8 cellular contexts compared by ENCODE assay signal in the genomic region with DNA sequence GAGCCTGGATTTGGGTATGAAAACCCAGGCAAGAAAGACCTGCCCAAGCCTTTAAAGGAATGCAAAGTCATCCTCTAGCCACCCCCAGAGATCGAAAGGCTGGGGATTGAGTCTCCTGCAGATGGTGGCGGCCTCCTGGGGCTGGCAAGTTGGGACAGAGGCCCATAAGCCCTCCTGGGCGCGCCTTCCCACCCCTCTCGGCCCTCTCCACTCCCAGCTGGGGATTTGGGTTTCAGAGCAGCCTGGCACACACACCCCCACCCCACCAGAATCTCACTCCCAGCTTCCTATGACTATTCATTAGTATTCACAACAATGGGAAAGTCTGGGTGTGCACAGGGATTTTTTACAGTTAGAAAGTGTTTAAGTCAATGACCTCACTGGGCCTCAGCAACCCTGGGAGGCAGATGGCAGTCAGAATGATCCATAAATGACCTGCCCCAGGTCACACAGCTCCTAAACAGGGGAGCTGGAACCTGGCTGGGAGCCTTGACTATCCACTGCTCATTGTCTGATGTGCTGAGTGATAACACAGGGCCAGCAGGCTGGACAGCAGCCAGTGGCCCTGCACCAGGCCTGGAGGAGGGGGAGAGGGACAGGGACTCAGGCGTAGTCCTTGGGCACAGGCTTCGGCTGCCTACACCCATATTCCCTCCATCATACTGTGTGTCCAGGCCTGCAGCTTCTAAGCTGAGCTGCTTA. TPM values are rescaled to one million over a fixed set of nuclear protein-coding genes. Genes with fewer than 3 reads are reported as not detected.
DNase-seq lines count a peak whose midpoint lies in the region; ATAC-seq, FAIRE-seq and TF ChIP-seq lines count a peak whose summit lies in the region.
"Had no signal": no experiment of that assay in that cellular context is flagged by ENCODE, and none has a peak within 500 bp of the region (broad histone marks: within the 10 kb centered on the region; RNA-seq: fewer than 3 reads in every experiment).

No MANE protein-coding gene starts in this region.

- TF ChIP-seq POLR2A in A549 (IDR thresholded peaks at IDR 0.05; ENCODE audit: low read length) (no peak), Peyer's patch (IDR thresholded peaks at IDR 0.05) (no peak)

- POLR2A ChIA-PET in A549 (lab: Yijun Ruan, JAX) = interaction anchor here (0.5 to 2.8 kb wide), 2 partner anchors 11 to 13 kb away, joined by 4 to 12 read pairs; no protein-coding TSS in a partner anchor

- H3K4me1 ChIP-seq in A549 (peaks cover 74% of the 10 kb centered on the region), Peyer's patch (peaks cover 36 to 83% (median 43%) of the 10 kb centered on the region in 4 donors)

- H3K36me3 ChIP-seq in Peyer's patch = no peaks in the 10 kb centered on the region

- 70% methylated on average over 7 of the region's 7 CpGs for WGBS in A549 (ENCODE audit: missing lambda C conversion rate)

- no peak for TF ChIP-seq RAD21 in A549 (conservative IDR thresholded peaks at IDR 0.05 in 1 of 2, IDR thresholded peaks at IDR 0.05 in 1 of 2)

- TF ChIP-seq CTCF in A549 (IDR thresholded peaks at IDR 0.05) (no peak), Peyer's patch (IDR thresholded peaks at IDR 0.05) (no peak)

- H3K4me2 ChIP-seq in A549 = peak overlapping the region; percentile 66

- DNase-seq in A549 (ENCODE audit: low read depth in 1 of 2, low spot score in 1 of 2) = no peak
- peak in 1 of 3 donors; percentile 53 for DNase-seq in Peyer's patch
- DNase-seq in hippocampal formation (lab: John Stamatoyannopoulos, UW) = peak; percentile 33 to 45
- no peak for DNase-seq in stimulated activated CD4-positive, alpha-beta T cell treated with anti-CD3 and anti-CD28 coated beads, Interleukin-15, amount 100 ng/mL, for 24 hours
- no peak for DNase-seq in stimulated activated CD8-positive, alpha-beta memory T cell treated with anti-CD3 and anti-CD28 coated beads, Interleukin-4, amount 100 ng/mL, for 48 hours
- DNase-seq: stimulated activated CD4-positive, alpha-beta T cell treated with anti-CD3 and anti-CD28 coated beads, Interleukin-1b, Interleukin-23, amount 100 ng/mL, for 48 hours had no signal

- ATAC-seq in A549 (peak in 1 of 2 experiments; percentile 1; a peak in 1 of 6 replicates), GM19324 (IDR thresholded peaks at IDR 0.05; ENCODE audit: low FRiP score, unreplicated experiment) (no peak)

- TF ChIP-seq EP300 in A549 (IDR thresholded peaks at IDR 0.05) = no peak

- H3K4me3 ChIP-seq in A549 = no peak overlapping the region
- peak overlapping the region in 2 of 4 donors; percentile 9 to 32 for H3K4me3 ChIP-seq in Peyer's patch

- CTCF ChIA-PET in A549 (lab: Yijun Ruan, JAX) = interaction anchor here (0.7 to 34.9 kb wide), 11 partner anchors 6 to 687 kb away, joined by 3 to 705 read pairs (median 10); a partner anchor contains a TSS

- FAIRE-seq in A549 (lab: Jason Lieb, UNC) = no peak

- no peaks in the 10 kb centered on the region for H3K27me3 ChIP-seq in Peyer's patch

- H3K9me3 ChIP-seq in A549 (no peaks in the 10 kb centered on the region), Peyer's patch (no peaks in the 10 kb centered on the region)

- peak overlapping the region; percentile 61 to 79 for H3K27ac ChIP-seq in A549
- H3K27ac ChIP-seq in Peyer's patch = peak overlapping the region; percentile 25 to 88 (median 55)

TF ChIP-seq in A549, 52 proteins besides CTCF, POLR2A, EP300 and RAD21:
- TF ChIP-seq, protein P1, sequence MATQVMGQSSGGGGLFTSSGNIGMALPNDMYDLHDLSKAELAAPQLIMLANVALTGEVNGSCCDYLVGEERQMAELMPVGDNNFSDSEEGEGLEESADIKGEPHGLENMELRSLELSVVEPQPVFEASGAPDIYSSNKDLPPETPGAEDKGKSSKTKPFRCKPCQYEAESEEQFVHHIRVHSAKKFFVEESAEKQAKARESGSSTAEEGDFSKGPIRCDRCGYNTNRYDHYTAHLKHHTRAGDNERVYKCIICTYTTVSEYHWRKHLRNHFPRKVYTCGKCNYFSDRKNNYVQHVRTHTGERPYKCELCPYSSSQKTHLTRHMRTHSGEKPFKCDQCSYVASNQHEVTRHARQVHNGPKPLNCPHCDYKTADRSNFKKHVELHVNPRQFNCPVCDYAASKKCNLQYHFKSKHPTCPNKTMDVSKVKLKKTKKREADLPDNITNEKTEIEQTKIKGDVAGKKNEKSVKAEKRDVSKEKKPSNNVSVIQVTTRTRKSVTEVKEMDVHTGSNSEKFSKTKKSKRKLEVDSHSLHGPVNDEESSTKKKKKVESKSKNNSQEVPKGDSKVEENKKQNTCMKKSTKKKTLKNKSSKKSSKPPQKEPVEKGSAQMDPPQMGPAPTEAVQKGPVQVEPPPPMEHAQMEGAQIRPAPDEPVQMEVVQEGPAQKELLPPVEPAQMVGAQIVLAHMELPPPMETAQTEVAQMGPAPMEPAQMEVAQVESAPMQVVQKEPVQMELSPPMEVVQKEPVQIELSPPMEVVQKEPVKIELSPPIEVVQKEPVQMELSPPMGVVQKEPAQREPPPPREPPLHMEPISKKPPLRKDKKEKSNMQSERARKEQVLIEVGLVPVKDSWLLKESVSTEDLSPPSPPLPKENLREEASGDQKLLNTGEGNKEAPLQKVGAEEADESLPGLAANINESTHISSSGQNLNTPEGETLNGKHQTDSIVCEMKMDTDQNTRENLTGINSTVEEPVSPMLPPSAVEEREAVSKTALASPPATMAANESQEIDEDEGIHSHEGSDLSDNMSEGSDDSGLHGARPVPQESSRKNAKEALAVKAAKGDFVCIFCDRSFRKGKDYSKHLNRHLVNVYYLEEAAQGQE (IDR thresholded peaks at IDR 0.05) = peak; percentile 35; the same call in 1 of the 2 replicates
- TF ChIP-seq PHF8 (IDR thresholded peaks at IDR 0.05; ENCODE audit: borderline replicate concordance, low read depth) = no peak

RNA-seq across cellular contexts. Expression of a gene that starts 12.1 kb away (rescaled TPM):
- 50.2 and 51.5 TPM in 2 replicates for polyA plus RNA-seq in A549 (2011; rRNA removed)
- polyA plus RNA-seq in A549 (2012; cell fraction: cytosol; rRNA removed) = 42.4 and 49.5 TPM in 2 replicates
- polyA plus RNA-seq in A549 (2012; cell fraction: nucleus; rRNA removed) = 39.5 and 41.7 TPM in 2 replicates
- 34.2 to 41.5 TPM (median 40.8 TPM) in 3 replicates for polyA plus RNA-seq in A549 (2017; fragmentation: RNase III; extraction: RNeasy Plus Mini Kit Qiagen cat#74134 plus additional on column Dnase treatment)
- 48.8 and 51.2 TPM in 2 replicates for polyA minus RNA-seq in A549 (2011; rRNA and poly(A)+ RNA removed)
- 100 to 1,000 TPM; 121 to 600 (median 488) TPM for total RNA-seq in Peyer's patch

RNA-seq across cellular contexts. Expression of a gene that starts 15.6 kb away (rescaled TPM):
- polyA plus RNA-seq in A549 (2011; rRNA removed) (42.9 and 43.4 TPM in 2 replicates), A549 (2017; fragmentation: RNase III; extraction: RNeasy Plus Mini Kit Qiagen cat#74134 plus additional on column Dnase treatment) (63.7 to 74.3 TPM (median 71.4 TPM) in 3 replicates)
- 46.5 and 51.1 TPM in 2 replicates for polyA plus RNA-seq in A549 (2012; cell fraction: cytosol; rRNA removed)
- 195 and 238 TPM in 2 replicates for polyA plus RNA-seq in A549 (2012; cell fraction: nucleus; rRNA removed)
- 48.7 and 56.5 TPM in 2 replicates for polyA minus RNA-seq in A549 (2011; rRNA and poly(A)+ RNA removed)
- 10 to 100 TPM; 23.1 to 85.0 (median 37.4) TPM for total RNA-seq in Peyer's patch

RNA-seq across cellular contexts. Expression of a gene that starts 23.5 kb away (rescaled TPM):
- polyA plus RNA-seq in A549 (2011; rRNA removed) = 15.8 and 18.7 TPM in 2 replicates
- polyA plus RNA-seq in A549 (2012; cell fraction: cytosol; rRNA removed) = 1.4 and 2.0 TPM in 2 replicates
- polyA plus RNA-seq in A549 (2012; cell fraction: nucleus; rRNA removed) = 2.5 and 2.9 TPM in 2 replicates
- 1.1 to 2.8 TPM (median 2.4 TPM) in 3 replicates for polyA plus RNA-seq in A549 (2017; fragmentation: RNase III; extraction: RNeasy Plus Mini Kit Qiagen cat#74134 plus additional on column Dnase treatment)
- 11.6 and 11.7 TPM in 2 replicates for polyA minus RNA-seq in A549 (2011; rRNA and poly(A)+ RNA removed)
- 10 to 100 TPM in 1 of 4 donors, 1 to 10 TPM in 3; 1.1 to 35.5 (median 4.4) TPM for total RNA-seq in Peyer's patch

RNA-seq across cellular contexts. Expression of a gene that starts 47.8 kb away (rescaled TPM):
- not detected in 2 replicates for polyA plus RNA-seq in A549 (2011; rRNA removed)
- not detected in 2 replicates for polyA plus RNA-seq in A549 (2012; cell fraction: cytosol; rRNA removed)
- polyA plus RNA-seq in A549 (2012; cell fraction: nucleus; rRNA removed) = not detected in 2 replicates
- not detected in 3 replicates for polyA plus RNA-seq in A549 (2017; fragmentation: RNase III; extraction: RNeasy Plus Mini Kit Qiagen cat#74134 plus additional on column Dnase treatment)
- polyA minus RNA-seq in A549 (2011; rRNA and poly(A)+ RNA removed) = not detected in 2 replicates
- 1 to 10 TPM in 2 of 4 donors, not detected in 2; 1.1 to 1.7 TPM for total RNA-seq in Peyer's patch
- polyA plus RNA-seq: IgD-negative memory B cell had no signal

Comparison
In these comparisons a context has a peak if more than half of its experiments do, and no peak if none do; other contexts are left out.
1. DNase-seq: peak in hippocampal formation (2 of 2); none in A549 (0 of 2), stimulated activated CD4-positive, alpha-beta T cell treated with anti-CD3 and anti-CD28 coated beads, Interleukin-15, amount 100 ng/mL, for 24 hours (single experiment) and stimulated activated CD8-positive, alpha-beta memory T cell treated with anti-CD3 and anti-CD28 coated beads, Interleukin-4, amount 100 ng/mL, for 48 hours (single experiment).